In the genomic region with DNA sequence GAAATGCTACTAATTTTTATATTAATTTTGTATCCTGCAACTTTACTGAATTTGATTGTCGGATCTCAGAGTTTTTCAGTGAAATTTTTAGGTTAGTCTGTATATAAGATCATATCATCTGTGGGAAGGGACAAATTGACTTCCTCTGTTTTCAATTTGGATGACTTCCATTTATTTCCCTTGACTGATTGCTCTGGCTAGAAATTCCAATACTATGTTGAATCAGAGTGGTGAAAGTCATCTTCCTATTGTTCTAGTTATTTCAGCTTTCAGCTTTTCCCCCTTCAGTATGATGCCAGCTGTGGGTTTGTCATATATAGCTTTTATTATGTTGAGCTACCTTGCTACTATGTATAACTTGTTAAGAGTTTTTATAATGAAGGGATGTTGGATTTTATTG, we compare ENCODE assay signal across 22 cellular contexts.
"Had no signal": no experiment of that assay in that cellular context is flagged by ENCODE, and none has a peak within 500 bp of the region (broad histone marks: within the 10 kb centered on the region; RNA-seq: fewer than 3 reads in every experiment).

No MANE protein-coding gene starts in this region.

- H3K36me3 ChIP-seq: colonic mucosa, esophagus squamous epithelium, gastrocnemius medialis, heart right ventricle, left lung, lower lobe of right lung had no signal

- DNase-seq: colonic mucosa; cortex of kidney; effector CD8-positive, alpha-beta T cell; effector memory CD8-positive, alpha-beta T cell; endodermal cell; erythroblast; esophagus squamous epithelium; foreskin melanocyte; gastrocnemius medialis; glutamatergic neuron; head of caudate nucleus; heart right ventricle; hippocampal formation; left cardiac atrium; left lung; left ventricle myocardium superior; lower lobe of right lung; mesenchymal stem cell; mucosa of descending colon; naive B cell had no signal

- ATAC-seq: effector memory CD8-positive, alpha-beta T cell; esophagus mucosa; gastrocnemius medialis; heart right ventricle; left cardiac atrium; left lung; left ventricle myocardium superior; lower lobe of right lung; mucosa of descending colon had no signal

- H3K27ac ChIP-seq: colonic mucosa, epithelial cell of prostate, esophagus squamous epithelium, gastrocnemius medialis, heart right ventricle, left lung, lower lobe of right lung had no signal

- H3K4me3 ChIP-seq: colonic mucosa, esophagus squamous epithelium, gastrocnemius medialis, heart right ventricle, left lung, lower lobe of right lung, mucosa of descending colon had no signal

- H3K4me1 ChIP-seq: colonic mucosa, esophagus squamous epithelium, gastrocnemius medialis, heart right ventricle, left lung, lower lobe of right lung had no signal

- H3K9me3 ChIP-seq: colonic mucosa, esophagus squamous epithelium, gastrocnemius medialis, left lung, lower lobe of right lung, mucosa of descending colon had no signal

- H3K27me3 ChIP-seq: colonic mucosa, esophagus squamous epithelium, gastrocnemius medialis, heart right ventricle, left lung had no signal
